ENCODE assay signal across 11 cellular contexts in genomic region chr16:57141822-57142631, GRCh38. TPM values are rescaled to one million over a fixed set of nuclear protein-coding genes. Genes with fewer than 3 reads are reported as not detected.
A peak's percentile ranks its signal among the peaks of the same experiment; 100 is the strongest.
DNase-seq lines count a peak whose midpoint lies in the region; ATAC-seq, FAIRE-seq and TF ChIP-seq lines count a peak whose summit lies in the region.
"Had no signal": no experiment of that assay in that cellular context is flagged by ENCODE, and none has a peak within 500 bp of the region (broad histone marks: within the 10 kb centered on the region; RNA-seq: fewer than 3 reads in every experiment).

No MANE protein-coding gene starts in this region.

- CTCF ChIA-PET in SK-N-SH (lab: Yijun Ruan, JAX) = interaction anchor here (0.9 to 1.4 kb wide), 4 partner anchors 9 to 49 kb away, joined by 3 to 4 read pairs (median 3); no protein-coding TSS in a partner anchor

- H3K27me3 ChIP-seq in SK-N-SH (ENCODE audit: insufficient read depth) (no peaks in the 10 kb centered on the region), bronchial epithelial cell (ENCODE audit: control insufficient read depth, insufficient read depth, low read length) (no peaks in the 10 kb centered on the region)

- peaks cover 37% of the 10 kb centered on the region for H3K4me1 Mint-ChIP-seq in stimulated activated naive CD8-positive, alpha-beta T cell treated with anti-CD3 and anti-CD28 coated beads, Interleukin-15, Interleukin-2, amounts not matched to agents 100 ng/mL and 50 ng/mL, for 24 hours (ENCODE audit: low read depth)

- H3K4me3 Mint-ChIP-seq in stimulated activated naive CD8-positive, alpha-beta T cell treated with anti-CD3 and anti-CD28 coated beads, Interleukin-15, Interleukin-2, amounts not matched to agents 100 ng/mL and 50 ng/mL, for 24 hours = peak overlapping the region; percentile 36

- no peak overlapping the region for H3K4me2 ChIP-seq in SK-N-SH

- H3K4me3 ChIP-seq in SK-N-SH (ENCODE audit: low read depth in 2 of 2, low read length in 1 of 2) (no peak overlapping the region), bronchial epithelial cell (ENCODE audit: low read depth, low read length) (no peak overlapping the region)

- H4K20me1 ChIP-seq in SK-N-SH (ENCODE audit: insufficient read depth) = no peaks in the 10 kb centered on the region

- no peaks in the 10 kb centered on the region for H3K36me3 Mint-ChIP-seq in stimulated activated naive CD8-positive, alpha-beta T cell treated with anti-CD3 and anti-CD28 coated beads, Interleukin-15, Interleukin-2, amounts not matched to agents 100 ng/mL and 50 ng/mL, for 24 hours (ENCODE audit: low read depth)

- H3K27ac Mint-ChIP-seq in stimulated activated naive CD8-positive, alpha-beta T cell treated with anti-CD3 and anti-CD28 coated beads, Interleukin-15, Interleukin-2, amounts not matched to agents 100 ng/mL and 50 ng/mL, for 24 hours = peak overlapping the region; percentile 98

- no peak for ATAC-seq in SK-N-SH treated with all-trans-retinoic acid at 6 μM for 48 hours
- no peak for ATAC-seq in GM18867 (IDR thresholded peaks at IDR 0.05; ENCODE audit: unreplicated experiment)
- ATAC-seq: right cardiac atrium had no signal

- 90% methylated on average over 16 of the region's 16 CpGs for WGBS in SK-N-SH (ENCODE audit: low lambda C conversion rate)

- no peak overlapping the region for H2AFZ ChIP-seq in SK-N-SH (ENCODE audit: low read depth)

- no peak for FAIRE-seq in bronchial epithelial cell (lab: Jason Lieb, UNC)
- FAIRE-seq: A204.1, kidney had no signal

- no peaks in the 10 kb centered on the region for H3K9me3 ChIP-seq in SK-N-SH

- POLR2A ChIA-PET in SK-N-SH (lab: Yijun Ruan, JAX) = no interaction called here

- TF ChIP-seq CTCF in SK-N-SH (IDR thresholded peaks at IDR 0.05) (no peak), bronchial epithelial cell (IDR thresholded peaks at IDR 0.05; ENCODE audit: insufficient read depth, low read length, severe bottlenecking) (no peak)

- no peaks in the 10 kb centered on the region for H3K27me3 Mint-ChIP-seq in stimulated activated naive CD8-positive, alpha-beta T cell treated with anti-CD3 and anti-CD28 coated beads, Interleukin-15, Interleukin-2, amounts not matched to agents 100 ng/mL and 50 ng/mL, for 24 hours

- H3K9ac ChIP-seq in SK-N-SH = no peak overlapping the region

- DNase-seq in SK-N-SH (peak; percentile 17), NAMALWA (ENCODE audit: low spot score) (peak; percentile 42), bronchial epithelial cell (ENCODE audit: low read depth) (peak; percentile 23), midbrain (lab: John Stamatoyannopoulos, UW) (no peak), H4 (ENCODE audit: low spot score) (no peak)
- DNase-seq: kidney had no signal

- no peaks in the 10 kb centered on the region for H3K79me2 ChIP-seq in SK-N-SH (ENCODE audit: insufficient read depth)

- H3K4me1 ChIP-seq in SK-N-SH (ENCODE audit: control insufficient read depth in 1 of 2, insufficient read depth in 2 of 2, low read depth in 1 of 2, low read length in 1 of 2) = peaks cover 0 to 47% of the 10 kb centered on the region in 2 experiments; a peak in 1 of 4 replicates

- TF ChIP-seq RAD21 in SK-N-SH (IDR thresholded peaks at IDR 0.05; ENCODE audit: low read length) = no peak

- H3K9me2 ChIP-seq in SK-N-SH = no peaks in the 10 kb centered on the region

- H3K36me3 ChIP-seq in SK-N-SH (replicated peaks in 1 of 2; ENCODE audit: control insufficient read depth in 1 of 2, insufficient read depth in 2 of 2, low read length in 1 of 2) = no peaks in the 10 kb centered on the region
- no peaks in the 10 kb centered on the region for H3K36me3 ChIP-seq in bronchial epithelial cell (ENCODE audit: control insufficient read depth, insufficient read depth, low read length)

- H3K9me3 Mint-ChIP-seq in stimulated activated naive CD8-positive, alpha-beta T cell treated with anti-CD3 and anti-CD28 coated beads, Interleukin-15, Interleukin-2, amounts not matched to agents 100 ng/mL and 50 ng/mL, for 24 hours = no peaks in the 10 kb centered on the region

- TF ChIP-seq EP300 in SK-N-SH (IDR thresholded peaks at IDR 0.05; ENCODE audit: borderline replicate concordance in 1 of 2, low read depth in 1 of 2, low read length in 1 of 2) = no peak

- H3K27ac ChIP-seq in SK-N-SH (ENCODE audit: low read depth in 2 of 2, low read length in 1 of 2) = no peak overlapping the region; a peak in 1 of 4 replicates

- no peaks in the 10 kb centered on the region for H3F3A ChIP-seq in SK-N-SH (replicated peaks; ENCODE audit: insufficient read depth)

TF ChIP-seq in SK-N-SH, 30 proteins besides CTCF, POLR2A, EP300 and RAD21 (continues in another document):
- no peak for TF ChIP-seq JUND (IDR thresholded peaks at IDR 0.05)
- no peak for TF ChIP-seq RXRA (IDR thresholded peaks at IDR 0.05; ENCODE audit: borderline replicate concordance, low read depth)
- TF ChIP-seq MXI1 (IDR thresholded peaks at IDR 0.05; ENCODE audit: low read depth, low read length) = no peak
- no peak for TF ChIP-seq USF2 (IDR thresholded peaks at IDR 0.05; ENCODE audit: borderline replicate concordance, low read depth, low read length)
- no peak for TF ChIP-seq GATA2 (CRISPR knock-in tag; IDR thresholded peaks at IDR 0.05)
- TF ChIP-seq FOXM1 (IDR thresholded peaks at IDR 0.05; ENCODE audit: low read depth) = no peak
- no peak for TF ChIP-seq YY1 (IDR thresholded peaks at IDR 0.05; ENCODE audit: low read depth)
- TF ChIP-seq SIN3A (IDR thresholded peaks at IDR 0.05; ENCODE audit: borderline replicate concordance, low read depth, low read length) = no peak

TF ChIP-seq in SK-N-SH treated with all-trans-retinoic acid at 6 μM for 48 hours, 23 proteins besides CTCF, POLR2A, EP300 and RAD21 (continues in another document):
- TF ChIP-seq ISL1 (CRISPR knock-in tag; IDR thresholded peaks at IDR 0.05) (no peak), PPARA (CRISPR knock-in tag; IDR thresholded peaks at IDR 0.05; ENCODE audit: borderline replicate concordance) (no peak), ZC3H10 (CRISPR knock-in tag; IDR thresholded peaks at IDR 0.05) (no peak), TOX (CRISPR knock-in tag; IDR thresholded peaks at IDR 0.05; ENCODE audit: borderline replicate concordance) (no peak), CREB5 (CRISPR knock-in tag; IDR thresholded peaks at IDR 0.05; ENCODE audit: low read depth) (no peak), BACH2 (CRISPR knock-in tag; IDR thresholded peaks at IDR 0.05; ENCODE audit: borderline replicate concordance) (no peak), CSRNP3 (CRISPR knock-in tag; IDR thresholded peaks at IDR 0.05) (no peak), OSR1 (CRISPR knock-in tag; IDR thresholded peaks at IDR 0.05) (no peak), ZNF8 (CRISPR knock-in tag; IDR thresholded peaks at IDR 0.05) (no peak), GLIS3 (CRISPR knock-in tag; IDR thresholded peaks at IDR 0.05) (no peak), RARB (CRISPR knock-in tag; IDR thresholded peaks at IDR 0.05) (no peak), ZFP30 (CRISPR knock-in tag; IDR thresholded peaks at IDR 0.05) (no peak), ZNF70 (CRISPR knock-in tag; IDR thresholded peaks at IDR 0.05) (no peak)

RNA-seq across cellular contexts. Expression of gene PSME3IP1, which starts 43.8 kb away (rescaled TPM):
- polyA plus RNA-seq in SK-N-SH (2012; rRNA removed) = 80.9 and 92.0 TPM in 2 replicates
- polyA plus RNA-seq in SK-N-SH (2012; cell fraction: cytosol; rRNA removed) = 56.1 and 64.2 TPM in 2 replicates
- 162 and 164 TPM in 2 replicates for polyA plus RNA-seq in SK-N-SH (2012; cell fraction: nucleus; rRNA removed)
- total RNA-seq in bronchial epithelial cell = 62.9 and 70.3 TPM in 2 replicates
- 104 and 139 TPM in 2 replicates for total RNA-seq in H4 (2014; rRNA removed; shearing (Covaris generic))

RNA-seq across cellular contexts. Expression of gene RSPRY1, which starts 44.1 kb away (rescaled TPM):
- 16.6 and 21.7 TPM in 2 replicates for polyA plus RNA-seq in SK-N-SH (2012; rRNA removed)
- polyA plus RNA-seq in SK-N-SH (2012; cell fraction: cytosol; rRNA removed) = 18.7 and 21.4 TPM in 2 replicates
- 16.3 and 28.5 TPM in 2 replicates for polyA plus RNA-seq in SK-N-SH (2012; cell fraction: nucleus; rRNA removed)
- 38.3 and 38.7 TPM in 2 replicates for total RNA-seq in bronchial epithelial cell
- 25.1 and 28.6 TPM in 2 replicates for total RNA-seq in H4 (2014; rRNA removed; shearing (Covaris generic))

RNA-seq across cellular contexts. Expression of gene CPNE2, which starts 49.6 kb away (rescaled TPM):
- polyA plus RNA-seq in SK-N-SH (2012; rRNA removed) = 63.8 and 73.0 TPM in 2 replicates
- 34.3 and 56.3 TPM in 2 replicates for polyA plus RNA-seq in SK-N-SH (2012; cell fraction: cytosol; rRNA removed)
- 34.7 and 38.7 TPM in 2 replicates for polyA plus RNA-seq in SK-N-SH (2012; cell fraction: nucleus; rRNA removed)
- total RNA-seq in bronchial epithelial cell = 5.0 and 5.6 TPM in 2 replicates
- 34.5 and 39.2 TPM in 2 replicates for total RNA-seq in H4 (2014; rRNA removed; shearing (Covaris generic))

Comparison
In these comparisons a context has a peak if more than half of its experiments do, and no peak if none do; other contexts are left out.
1. DNase-seq: peak in SK-N-SH (single experiment), NAMALWA (single experiment) and bronchial epithelial cell (single experiment); none in midbrain (single experiment) and H4 (single experiment).